6 cellular contexts compared by ENCODE assay signal in genomic region chr2:211671977-211672376, GRCh38.
"Had no signal": no experiment of that assay in that cellular context is flagged by ENCODE, and none has a peak within 500 bp of the region (broad histone marks: within the 10 kb centered on the region; RNA-seq: fewer than 3 reads in every experiment).

No MANE protein-coding gene starts in this region.

- H3K36me3 ChIP-seq: HAP-1 had no signal

- H3K4me2 ChIP-seq: GM23338 had no signal

- H2AFZ ChIP-seq: GM23338 had no signal

- DNase-seq: H7, Kasumi-1, KG1 had no signal

- H3K4me3 ChIP-seq: GM23338, HAP-1 had no signal

- FAIRE-seq: HTR-8/SVneo had no signal

- ATAC-seq: GM23338 had no signal

- H3K9me3 ChIP-seq: HAP-1 had no signal

- H3K4me1 ChIP-seq: HAP-1 had no signal
